ENCODE assay signal across 2 cellular contexts in the genomic region with DNA sequence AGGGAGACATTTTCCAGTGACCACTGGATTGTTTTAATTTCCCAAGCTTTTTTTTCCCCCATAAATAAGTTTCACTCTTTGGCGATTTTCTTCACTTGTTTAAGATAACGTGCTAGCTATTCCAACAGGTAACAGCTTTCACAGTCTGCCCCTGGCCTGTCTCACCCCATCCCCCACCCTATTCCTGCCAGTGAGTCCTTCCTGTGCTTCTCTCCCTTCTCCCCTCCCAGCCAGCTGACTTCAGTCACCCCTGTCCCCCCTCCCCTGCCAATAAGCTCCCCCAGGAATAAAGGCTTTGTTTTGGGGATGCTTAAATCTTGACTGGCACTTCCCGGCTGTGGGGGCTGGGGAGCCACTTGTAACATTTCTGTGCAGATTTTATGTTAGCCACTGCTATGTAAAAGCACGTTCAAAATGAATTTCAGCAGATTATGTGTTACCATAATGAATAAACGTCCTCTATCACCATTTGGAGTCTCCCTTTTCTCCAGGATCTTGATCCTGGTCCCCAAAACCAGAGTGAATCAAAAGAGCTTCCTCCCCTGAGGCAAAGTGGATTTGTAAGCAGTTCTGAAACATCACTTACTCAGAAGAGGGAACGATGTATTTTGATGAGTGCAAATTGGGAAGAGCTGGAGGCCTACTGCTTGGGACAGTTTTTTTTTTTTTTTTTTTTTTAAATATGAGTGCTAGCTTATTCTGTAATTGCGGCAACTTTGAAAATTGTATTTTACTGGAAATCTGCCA.
A peak's percentile ranks its signal among the peaks of the same experiment; 100 is the strongest.
TF ChIP-seq lines count a peak whose summit lies in the region.

No MANE protein-coding gene starts in this region.

TF ChIP-seq in GM23338, 12 proteins besides CTCF, POLR2A, EP300 and RAD21 (continues in another document):
- TF ChIP-seq, protein P1, sequence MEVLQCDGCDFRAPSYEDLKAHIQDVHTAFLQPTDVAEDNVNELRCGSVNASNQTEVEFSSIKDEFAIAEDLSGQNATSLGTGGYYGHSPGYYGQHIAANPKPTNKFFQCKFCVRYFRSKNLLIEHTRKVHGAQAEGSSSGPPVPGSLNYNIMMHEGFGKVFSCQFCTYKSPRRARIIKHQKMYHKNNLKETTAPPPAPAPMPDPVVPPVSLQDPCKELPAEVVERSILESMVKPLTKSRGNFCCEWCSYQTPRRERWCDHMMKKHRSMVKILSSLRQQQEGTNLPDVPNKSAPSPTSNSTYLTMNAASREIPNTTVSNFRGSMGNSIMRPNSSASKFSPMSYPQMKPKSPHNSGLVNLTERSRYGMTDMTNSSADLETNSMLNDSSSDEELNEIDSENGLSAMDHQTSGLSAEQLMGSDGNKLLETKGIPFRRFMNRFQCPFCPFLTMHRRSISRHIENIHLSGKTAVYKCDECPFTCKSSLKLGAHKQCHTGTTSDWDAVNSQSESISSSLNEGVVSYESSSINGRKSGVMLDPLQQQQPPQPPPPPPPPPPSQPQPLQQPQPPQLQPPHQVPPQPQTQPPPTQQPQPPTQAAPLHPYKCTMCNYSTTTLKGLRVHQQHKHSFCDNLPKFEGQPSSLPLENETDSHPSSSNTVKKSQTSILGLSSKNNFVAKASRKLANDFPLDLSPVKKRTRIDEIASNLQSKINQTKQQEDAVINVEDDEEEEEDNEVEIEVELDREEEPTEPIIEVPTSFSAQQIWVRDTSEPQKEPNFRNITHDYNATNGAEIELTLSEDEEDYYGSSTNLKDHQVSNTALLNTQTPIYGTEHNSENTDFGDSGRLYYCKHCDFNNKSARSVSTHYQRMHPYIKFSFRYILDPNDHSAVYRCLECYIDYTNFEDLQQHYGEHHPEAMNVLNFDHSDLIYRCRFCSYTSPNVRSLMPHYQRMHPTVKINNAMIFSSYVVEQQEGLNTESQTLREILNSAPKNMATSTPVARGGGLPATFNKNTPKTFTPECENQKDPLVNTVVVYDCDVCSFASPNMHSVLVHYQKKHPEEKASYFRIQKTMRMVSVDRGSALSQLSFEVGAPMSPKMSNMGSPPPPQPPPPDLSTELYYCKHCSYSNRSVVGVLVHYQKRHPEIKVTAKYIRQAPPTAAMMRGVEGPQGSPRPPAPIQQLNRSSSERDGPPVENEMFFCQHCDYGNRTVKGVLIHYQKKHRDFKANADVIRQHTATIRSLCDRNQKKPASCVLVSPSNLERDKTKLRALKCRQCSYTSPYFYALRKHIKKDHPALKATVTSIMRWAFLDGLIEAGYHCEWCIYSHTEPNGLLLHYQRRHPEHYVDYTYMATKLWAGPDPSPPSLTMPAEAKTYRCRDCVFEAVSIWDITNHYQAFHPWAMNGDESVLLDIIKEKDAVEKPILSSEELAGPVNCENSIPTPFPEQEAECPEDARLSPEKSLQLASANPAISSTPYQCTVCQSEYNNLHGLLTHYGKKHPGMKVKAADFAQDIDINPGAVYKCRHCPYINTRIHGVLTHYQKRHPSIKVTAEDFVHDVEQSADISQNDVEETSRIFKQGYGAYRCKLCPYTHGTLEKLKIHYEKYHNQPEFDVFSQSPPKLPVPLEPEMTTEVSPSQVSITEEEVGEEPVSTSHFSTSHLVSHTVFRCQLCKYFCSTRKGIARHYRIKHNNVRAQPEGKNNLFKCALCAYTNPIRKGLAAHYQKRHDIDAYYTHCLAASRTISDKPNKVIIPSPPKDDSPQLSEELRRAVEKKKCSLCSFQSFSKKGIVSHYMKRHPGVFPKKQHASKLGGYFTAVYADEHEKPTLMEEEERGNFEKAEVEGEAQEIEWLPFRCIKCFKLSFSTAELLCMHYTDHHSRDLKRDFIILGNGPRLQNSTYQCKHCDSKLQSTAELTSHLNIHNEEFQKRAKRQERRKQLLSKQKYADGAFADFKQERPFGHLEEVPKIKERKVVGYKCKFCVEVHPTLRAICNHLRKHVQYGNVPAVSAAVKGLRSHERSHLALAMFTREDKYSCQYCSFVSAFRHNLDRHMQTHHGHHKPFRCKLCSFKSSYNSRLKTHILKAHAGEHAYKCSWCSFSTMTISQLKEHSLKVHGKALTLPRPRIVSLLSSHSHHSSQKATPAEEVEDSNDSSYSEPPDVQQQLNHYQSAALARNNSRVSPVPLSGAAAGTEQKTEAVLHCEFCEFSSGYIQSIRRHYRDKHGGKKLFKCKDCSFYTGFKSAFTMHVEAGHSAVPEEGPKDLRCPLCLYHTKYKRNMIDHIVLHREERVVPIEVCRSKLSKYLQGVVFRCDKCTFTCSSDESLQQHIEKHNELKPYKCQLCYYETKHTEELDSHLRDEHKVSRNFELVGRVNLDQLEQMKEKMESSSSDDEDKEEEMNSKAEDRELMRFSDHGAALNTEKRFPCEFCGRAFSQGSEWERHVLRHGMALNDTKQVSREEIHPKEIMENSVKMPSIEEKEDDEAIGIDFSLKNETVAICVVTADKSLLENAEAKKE (CRISPR knock-in tag; IDR thresholded peaks at IDR 0.05): no peak
- TF ChIP-seq, protein P2, sequence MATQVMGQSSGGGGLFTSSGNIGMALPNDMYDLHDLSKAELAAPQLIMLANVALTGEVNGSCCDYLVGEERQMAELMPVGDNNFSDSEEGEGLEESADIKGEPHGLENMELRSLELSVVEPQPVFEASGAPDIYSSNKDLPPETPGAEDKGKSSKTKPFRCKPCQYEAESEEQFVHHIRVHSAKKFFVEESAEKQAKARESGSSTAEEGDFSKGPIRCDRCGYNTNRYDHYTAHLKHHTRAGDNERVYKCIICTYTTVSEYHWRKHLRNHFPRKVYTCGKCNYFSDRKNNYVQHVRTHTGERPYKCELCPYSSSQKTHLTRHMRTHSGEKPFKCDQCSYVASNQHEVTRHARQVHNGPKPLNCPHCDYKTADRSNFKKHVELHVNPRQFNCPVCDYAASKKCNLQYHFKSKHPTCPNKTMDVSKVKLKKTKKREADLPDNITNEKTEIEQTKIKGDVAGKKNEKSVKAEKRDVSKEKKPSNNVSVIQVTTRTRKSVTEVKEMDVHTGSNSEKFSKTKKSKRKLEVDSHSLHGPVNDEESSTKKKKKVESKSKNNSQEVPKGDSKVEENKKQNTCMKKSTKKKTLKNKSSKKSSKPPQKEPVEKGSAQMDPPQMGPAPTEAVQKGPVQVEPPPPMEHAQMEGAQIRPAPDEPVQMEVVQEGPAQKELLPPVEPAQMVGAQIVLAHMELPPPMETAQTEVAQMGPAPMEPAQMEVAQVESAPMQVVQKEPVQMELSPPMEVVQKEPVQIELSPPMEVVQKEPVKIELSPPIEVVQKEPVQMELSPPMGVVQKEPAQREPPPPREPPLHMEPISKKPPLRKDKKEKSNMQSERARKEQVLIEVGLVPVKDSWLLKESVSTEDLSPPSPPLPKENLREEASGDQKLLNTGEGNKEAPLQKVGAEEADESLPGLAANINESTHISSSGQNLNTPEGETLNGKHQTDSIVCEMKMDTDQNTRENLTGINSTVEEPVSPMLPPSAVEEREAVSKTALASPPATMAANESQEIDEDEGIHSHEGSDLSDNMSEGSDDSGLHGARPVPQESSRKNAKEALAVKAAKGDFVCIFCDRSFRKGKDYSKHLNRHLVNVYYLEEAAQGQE (IDR thresholded peaks at IDR 0.05; ENCODE audit: unreplicated experiment): no peak
- no peak for TF ChIP-seq EZH2phosphoT487 (IDR thresholded peaks at IDR 0.05; ENCODE audit: unreplicated experiment)
- no peak for TF ChIP-seq JUNB (IDR thresholded peaks at IDR 0.05; ENCODE audit: unreplicated experiment)
- no peak for TF ChIP-seq POLR2AphosphoS5 (IDR thresholded peaks at IDR 0.05; ENCODE audit: low read depth)
- TF ChIP-seq ZNF331 (CRISPR knock-in tag; IDR thresholded peaks at IDR 0.05; ENCODE audit: low read depth): no peak
- TF ChIP-seq ZNF114 (CRISPR knock-in tag; IDR thresholded peaks at IDR 0.05): no peak
- no peak for TF ChIP-seq CREB1 (CRISPR knock-in tag; IDR thresholded peaks at IDR 0.05; ENCODE audit: low read depth)
- no peak for TF ChIP-seq EZH2 (IDR thresholded peaks at IDR 0.05; ENCODE audit: low read depth, unreplicated experiment)
- TF ChIP-seq NANOG (IDR thresholded peaks at IDR 0.05; ENCODE audit: borderline replicate concordance): no peak

TF ChIP-seq in H1, 55 proteins besides CTCF, POLR2A, EP300 and RAD21:
- TF ChIP-seq HDAC2 (IDR thresholded peaks at IDR 0.05; ENCODE audit: borderline replicate concordance in 1 of 2, low read depth in 2 of 2, low read length in 2 of 2) (no peak), YY1 (IDR thresholded peaks at IDR 0.05; ENCODE audit: low read depth, low read length) (no peak), CHD2 (IDR thresholded peaks at IDR 0.05; ENCODE audit: low read length) (peak; percentile 39; the same call in 1 of the 2 replicates), SAP30 (IDR thresholded peaks at IDR 0.05; ENCODE audit: insufficient read depth, insufficient replicate concordance, low read length) (no peak), SP2 (IDR thresholded peaks at IDR 0.05; ENCODE audit: low read length) (no peak), TBP (IDR thresholded peaks at IDR 0.05; ENCODE audit: low read depth, low read length) (no peak), KDM5A (IDR thresholded peaks at IDR 0.05; ENCODE audit: low read length) (no peak)
- TF ChIP-seq, protein P3, sequence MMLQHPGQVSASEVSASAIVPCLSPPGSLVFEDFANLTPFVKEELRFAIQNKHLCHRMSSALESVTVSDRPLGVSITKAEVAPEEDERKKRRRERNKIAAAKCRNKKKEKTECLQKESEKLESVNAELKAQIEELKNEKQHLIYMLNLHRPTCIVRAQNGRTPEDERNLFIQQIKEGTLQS (IDR thresholded peaks at IDR 0.05; ENCODE audit: insufficient read depth, low read depth, low read length): no peak
- TF ChIP-seq, protein P4, sequence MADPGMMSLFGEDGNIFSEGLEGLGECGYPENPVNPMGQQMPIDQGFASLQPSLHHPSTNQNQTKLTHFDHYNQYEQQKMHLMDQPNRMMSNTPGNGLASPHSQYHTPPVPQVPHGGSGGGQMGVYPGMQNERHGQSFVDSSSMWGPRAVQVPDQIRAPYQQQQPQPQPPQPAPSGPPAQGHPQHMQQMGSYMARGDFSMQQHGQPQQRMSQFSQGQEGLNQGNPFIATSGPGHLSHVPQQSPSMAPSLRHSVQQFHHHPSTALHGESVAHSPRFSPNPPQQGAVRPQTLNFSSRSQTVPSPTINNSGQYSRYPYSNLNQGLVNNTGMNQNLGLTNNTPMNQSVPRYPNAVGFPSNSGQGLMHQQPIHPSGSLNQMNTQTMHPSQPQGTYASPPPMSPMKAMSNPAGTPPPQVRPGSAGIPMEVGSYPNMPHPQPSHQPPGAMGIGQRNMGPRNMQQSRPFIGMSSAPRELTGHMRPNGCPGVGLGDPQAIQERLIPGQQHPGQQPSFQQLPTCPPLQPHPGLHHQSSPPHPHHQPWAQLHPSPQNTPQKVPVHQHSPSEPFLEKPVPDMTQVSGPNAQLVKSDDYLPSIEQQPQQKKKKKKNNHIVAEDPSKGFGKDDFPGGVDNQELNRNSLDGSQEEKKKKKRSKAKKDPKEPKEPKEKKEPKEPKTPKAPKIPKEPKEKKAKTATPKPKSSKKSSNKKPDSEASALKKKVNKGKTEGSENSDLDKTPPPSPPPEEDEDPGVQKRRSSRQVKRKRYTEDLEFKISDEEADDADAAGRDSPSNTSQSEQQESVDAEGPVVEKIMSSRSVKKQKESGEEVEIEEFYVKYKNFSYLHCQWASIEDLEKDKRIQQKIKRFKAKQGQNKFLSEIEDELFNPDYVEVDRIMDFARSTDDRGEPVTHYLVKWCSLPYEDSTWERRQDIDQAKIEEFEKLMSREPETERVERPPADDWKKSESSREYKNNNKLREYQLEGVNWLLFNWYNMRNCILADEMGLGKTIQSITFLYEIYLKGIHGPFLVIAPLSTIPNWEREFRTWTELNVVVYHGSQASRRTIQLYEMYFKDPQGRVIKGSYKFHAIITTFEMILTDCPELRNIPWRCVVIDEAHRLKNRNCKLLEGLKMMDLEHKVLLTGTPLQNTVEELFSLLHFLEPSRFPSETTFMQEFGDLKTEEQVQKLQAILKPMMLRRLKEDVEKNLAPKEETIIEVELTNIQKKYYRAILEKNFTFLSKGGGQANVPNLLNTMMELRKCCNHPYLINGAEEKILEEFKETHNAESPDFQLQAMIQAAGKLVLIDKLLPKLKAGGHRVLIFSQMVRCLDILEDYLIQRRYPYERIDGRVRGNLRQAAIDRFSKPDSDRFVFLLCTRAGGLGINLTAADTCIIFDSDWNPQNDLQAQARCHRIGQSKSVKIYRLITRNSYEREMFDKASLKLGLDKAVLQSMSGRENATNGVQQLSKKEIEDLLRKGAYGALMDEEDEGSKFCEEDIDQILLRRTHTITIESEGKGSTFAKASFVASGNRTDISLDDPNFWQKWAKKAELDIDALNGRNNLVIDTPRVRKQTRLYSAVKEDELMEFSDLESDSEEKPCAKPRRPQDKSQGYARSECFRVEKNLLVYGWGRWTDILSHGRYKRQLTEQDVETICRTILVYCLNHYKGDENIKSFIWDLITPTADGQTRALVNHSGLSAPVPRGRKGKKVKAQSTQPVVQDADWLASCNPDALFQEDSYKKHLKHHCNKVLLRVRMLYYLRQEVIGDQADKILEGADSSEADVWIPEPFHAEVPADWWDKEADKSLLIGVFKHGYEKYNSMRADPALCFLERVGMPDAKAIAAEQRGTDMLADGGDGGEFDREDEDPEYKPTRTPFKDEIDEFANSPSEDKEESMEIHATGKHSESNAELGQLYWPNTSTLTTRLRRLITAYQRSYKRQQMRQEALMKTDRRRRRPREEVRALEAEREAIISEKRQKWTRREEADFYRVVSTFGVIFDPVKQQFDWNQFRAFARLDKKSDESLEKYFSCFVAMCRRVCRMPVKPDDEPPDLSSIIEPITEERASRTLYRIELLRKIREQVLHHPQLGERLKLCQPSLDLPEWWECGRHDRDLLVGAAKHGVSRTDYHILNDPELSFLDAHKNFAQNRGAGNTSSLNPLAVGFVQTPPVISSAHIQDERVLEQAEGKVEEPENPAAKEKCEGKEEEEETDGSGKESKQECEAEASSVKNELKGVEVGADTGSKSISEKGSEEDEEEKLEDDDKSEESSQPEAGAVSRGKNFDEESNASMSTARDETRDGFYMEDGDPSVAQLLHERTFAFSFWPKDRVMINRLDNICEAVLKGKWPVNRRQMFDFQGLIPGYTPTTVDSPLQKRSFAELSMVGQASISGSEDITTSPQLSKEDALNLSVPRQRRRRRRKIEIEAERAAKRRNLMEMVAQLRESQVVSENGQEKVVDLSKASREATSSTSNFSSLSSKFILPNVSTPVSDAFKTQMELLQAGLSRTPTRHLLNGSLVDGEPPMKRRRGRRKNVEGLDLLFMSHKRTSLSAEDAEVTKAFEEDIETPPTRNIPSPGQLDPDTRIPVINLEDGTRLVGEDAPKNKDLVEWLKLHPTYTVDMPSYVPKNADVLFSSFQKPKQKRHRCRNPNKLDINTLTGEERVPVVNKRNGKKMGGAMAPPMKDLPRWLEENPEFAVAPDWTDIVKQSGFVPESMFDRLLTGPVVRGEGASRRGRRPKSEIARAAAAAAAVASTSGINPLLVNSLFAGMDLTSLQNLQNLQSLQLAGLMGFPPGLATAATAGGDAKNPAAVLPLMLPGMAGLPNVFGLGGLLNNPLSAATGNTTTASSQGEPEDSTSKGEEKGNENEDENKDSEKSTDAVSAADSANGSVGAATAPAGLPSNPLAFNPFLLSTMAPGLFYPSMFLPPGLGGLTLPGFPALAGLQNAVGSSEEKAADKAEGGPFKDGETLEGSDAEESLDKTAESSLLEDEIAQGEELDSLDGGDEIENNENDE (IDR thresholded peaks at IDR 0.05; ENCODE audit: insufficient replicate concordance, low read length): no peak
